Comparison of ENCODE assay signal across 26 cellular contexts in genomic region chr21:40783404-40783803, GRCh38.
"Had no signal": no experiment of that assay in that cellular context is flagged by ENCODE, and none has a peak within 500 bp of the region (broad histone marks: within the 10 kb centered on the region; RNA-seq: fewer than 3 reads in every experiment).

No MANE protein-coding gene starts in this region.

- H3K27me3 ChIP-seq: stomach, suprapubic skin, testis, thyroid gland, tibial artery, tibial nerve, transverse colon, upper lobe of left lung, upper lobe of right lung, uterus, vagina had no signal

- FAIRE-seq: urothelium cell line had no signal

- H3K4me3 ChIP-seq: stomach, suprapubic skin, testis, thoracic aorta, thyroid gland, tibial artery, tibial nerve, transverse colon, upper lobe of left lung, upper lobe of right lung, uterus, vagina had no signal

- H3K4me1 ChIP-seq: stomach, suprapubic skin, testis, thyroid gland, tibial artery, tibial nerve, transverse colon, upper lobe of left lung, upper lobe of right lung, uterus, vagina had no signal

- ATAC-seq: stimulated activated effector memory CD8-positive, alpha-beta T cell treated with anti-CD3 and anti-CD28 coated beads, Interleukin-12 subunit alpha, Interleukin-12 subunit beta, amount 100 ng/mL, for 72 hours; stimulated activated memory B cell treated with anti-CD40 and anti-IgM and Interleukin-4, amounts not matched to agents 10 μg/mL and 1 μg/mL and 100 μg/mL, for 72 hours; stimulated activated naive B cell treated with anti-CD40 and anti-IgM and Interleukin-4, amounts not matched to agents 10 μg/mL and 1 μg/mL and 100 μg/mL, for 72 hours; stimulated activated naive CD8-positive, alpha-beta T cell treated with anti-CD3 and anti-CD28 coated beads, Interleukin-15, amount 100 ng/mL, for 72 hours; stimulated activated naive CD8-positive, alpha-beta T cell treated with anti-CD3 and anti-CD28 coated beads, Interleukin-15, Interleukin-2, amounts not matched to agents 100 U/mL and 50 U/mL, for 24 hours; upper lobe of right lung had no signal

- DNase-seq: stimulated activated CD4-positive, alpha-beta T cell treated with anti-CD3 and anti-CD28 coated beads, Interleukin-2, amount 100 ng/mL, for 48 hours; stimulated activated CD4-positive, alpha-beta T cell treated with anti-CD3 and anti-CD28 coated beads, Interleukin-4, amount 100 ng/mL, for 1 hour; stimulated activated CD4-positive, alpha-beta T cell treated with anti-CD3 and anti-CD28 coated beads, Interleukin-4, amount 100 ng/mL, for 24 hours; stimulated activated CD4-positive, alpha-beta T cell treated with anti-CD3 and anti-CD28 coated beads, Interleukin-4, amount 100 ng/mL, for 4 hours; stimulated activated CD8-positive, alpha-beta memory T cell treated with anti-CD3 and anti-CD28 coated beads, Interleukin-4, amount 100 ng/mL, for 48 hours; stimulated activated naive B cell treated with anti-CD40 and anti-IgM and Interleukin-4, amounts not matched to agents 10 μg/mL and 1 μg/mL and 100 μg/mL, for 72 hours; stimulated activated naive CD4-positive, alpha-beta T cell; stimulated activated naive CD4-positive, alpha-beta T cell treated with Interleukin-2 at 50 U/mL for 16 hours; stimulated activated naive CD8-positive, alpha-beta T cell treated with anti-CD3 and anti-CD28 coated beads, Interleukin-15, amount 100 ng/mL, for 72 hours; stimulated activated naive CD8-positive, alpha-beta T cell treated with anti-CD3 and anti-CD28 coated beads, Interleukin-15, Interleukin-2, amounts not matched to agents 100 U/mL and 50 U/mL, for 24 hours; stomach; substantia nigra; testis; thyroid gland; tibial artery; transverse colon; upper lobe of left lung; upper lobe of right lung; uterus had no signal

- H3K36me3 ChIP-seq: stomach, suprapubic skin, thoracic aorta, thyroid gland, tibial artery, tibial nerve, transverse colon, upper lobe of left lung, upper lobe of right lung, uterus, vagina had no signal

- H3K27ac ChIP-seq: stomach, suprapubic skin, testis, thoracic aorta, thyroid gland, tibial artery, tibial nerve, transverse colon, upper lobe of left lung, upper lobe of right lung, uterus, vagina had no signal

- H3K9me3 ChIP-seq: stomach, suprapubic skin, testis, thoracic aorta, thyroid gland, tibial artery, tibial nerve, transverse colon, upper lobe of left lung, upper lobe of right lung, uterus, vagina had no signal
